Comparison of ENCODE assay signal across 1 cellular context in the genomic region with DNA sequence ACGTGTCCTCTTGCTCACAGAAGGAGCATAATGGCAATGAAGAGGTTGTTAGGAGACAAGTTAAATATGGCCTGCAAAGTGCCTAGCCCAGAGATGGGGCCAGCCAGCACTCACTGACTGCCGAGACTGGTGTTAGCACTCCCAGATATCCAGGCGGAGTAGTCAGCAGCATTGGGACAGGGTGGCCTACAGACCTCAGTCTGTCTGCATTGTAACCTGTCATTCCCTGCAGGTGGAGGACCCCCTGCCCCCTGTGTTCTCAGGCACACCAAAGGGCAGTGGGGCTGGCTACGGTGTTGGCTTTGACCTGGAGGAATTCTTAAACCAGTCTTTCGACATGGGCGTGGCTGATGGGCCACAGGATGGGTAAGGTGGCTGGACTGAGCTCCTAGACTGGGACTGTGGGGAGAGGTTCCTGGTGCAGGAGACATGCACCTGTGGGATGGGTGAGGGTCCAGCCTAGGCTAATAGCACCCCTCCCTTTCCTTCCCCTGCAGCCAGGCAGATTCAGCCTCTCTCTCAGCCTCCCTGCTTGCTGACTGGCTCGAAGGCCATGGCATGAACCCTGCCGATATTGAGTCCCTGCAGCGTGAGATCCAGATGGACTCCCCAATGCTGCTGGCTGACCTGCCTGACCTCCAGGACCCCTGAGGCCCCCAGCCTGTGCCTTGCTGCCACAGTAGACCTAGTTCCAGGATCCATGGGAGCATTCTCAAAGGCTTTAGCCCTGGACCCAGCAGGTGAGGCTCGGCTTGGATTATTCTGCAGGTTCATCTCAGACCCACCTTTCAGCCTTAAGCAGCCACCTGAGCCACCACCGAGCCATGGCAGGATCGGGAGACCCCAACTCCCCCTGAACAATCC.
TF ChIP-seq lines count a peak whose summit lies in the region.

No MANE protein-coding gene starts in this region.

TF ChIP-seq in IMR-90, 13 proteins besides CTCF, POLR2A, EP300 and RAD21:
- TF ChIP-seq NFE2L2 (IDR thresholded peaks at IDR 0.05; ENCODE audit: low read depth, low read length): no peak
- TF ChIP-seq RFX5 (IDR thresholded peaks at IDR 0.05; ENCODE audit: low read depth, low read length): no peak
- TF ChIP-seq MAFK (IDR thresholded peaks at IDR 0.05; ENCODE audit: low read depth, low read length): no peak
- no peak for TF ChIP-seq USF2 (IDR thresholded peaks at IDR 0.05; ENCODE audit: low read depth, low read length)
- TF ChIP-seq MXI1 (IDR thresholded peaks at IDR 0.05; ENCODE audit: borderline replicate concordance, low read depth, low read length): no peak
- no peak for TF ChIP-seq BHLHE40 (IDR thresholded peaks at IDR 0.05; ENCODE audit: low read depth, low read length)
- no peak for TF ChIP-seq RCOR1 (IDR thresholded peaks at IDR 0.05; ENCODE audit: insufficient replicate concordance, low read length)
- no peak for TF ChIP-seq SMC3 (IDR thresholded peaks at IDR 0.05; ENCODE audit: low read depth, low read length)
- TF ChIP-seq MAZ (IDR thresholded peaks at IDR 0.05; ENCODE audit: borderline replicate concordance, low read depth, low read length): no peak
- TF ChIP-seq, protein P1, sequence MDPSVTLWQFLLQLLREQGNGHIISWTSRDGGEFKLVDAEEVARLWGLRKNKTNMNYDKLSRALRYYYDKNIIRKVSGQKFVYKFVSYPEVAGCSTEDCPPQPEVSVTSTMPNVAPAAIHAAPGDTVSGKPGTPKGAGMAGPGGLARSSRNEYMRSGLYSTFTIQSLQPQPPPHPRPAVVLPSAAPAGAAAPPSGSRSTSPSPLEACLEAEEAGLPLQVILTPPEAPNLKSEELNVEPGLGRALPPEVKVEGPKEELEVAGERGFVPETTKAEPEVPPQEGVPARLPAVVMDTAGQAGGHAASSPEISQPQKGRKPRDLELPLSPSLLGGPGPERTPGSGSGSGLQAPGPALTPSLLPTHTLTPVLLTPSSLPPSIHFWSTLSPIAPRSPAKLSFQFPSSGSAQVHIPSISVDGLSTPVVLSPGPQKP (IDR thresholded peaks at IDR 0.05; ENCODE audit: borderline replicate concordance, low read depth, low read length): no peak
- no peak for TF ChIP-seq CEBPB (IDR thresholded peaks at IDR 0.05; ENCODE audit: low read depth, low read length)
- no peak for TF ChIP-seq CHD1 (IDR thresholded peaks at IDR 0.05; ENCODE audit: low read depth, low read length)
- TF ChIP-seq FOS (IDR thresholded peaks at IDR 0.05; ENCODE audit: low read depth, low read length): no peak
